11 cellular contexts compared by ENCODE assay signal in genomic region chr9:116355153-116355827, GRCh38.
DNase-seq lines count a peak whose midpoint lies in the region; TF ChIP-seq lines count a peak whose summit lies in the region.
"Had no signal": no experiment of that assay in that cellular context is flagged by ENCODE, and none has a peak within 500 bp of the region (broad histone marks: within the 10 kb centered on the region; RNA-seq: fewer than 3 reads in every experiment).

No MANE protein-coding gene starts in this region.

- H3K9me3 Mint-ChIP-seq in CD8-positive, alpha-beta memory T cell, result no peaks in the 10 kb centered on the region
- H3K9me3 Mint-ChIP-seq: activated B cell treated with CpG ODN at 0.5 μM for 24 hours had no signal

- no peak overlapping the region for H3K4me3 Mint-ChIP-seq in CD8-positive, alpha-beta memory T cell
- H3K4me3 Mint-ChIP-seq: activated B cell treated with CpG ODN at 0.5 μM for 24 hours had no signal

- CTCF ChIA-PET in CD8-positive, alpha-beta memory T cell (lab: Charles Lee), result no interaction called here
- CTCF ChIA-PET in A673 (lab: Charles Lee), result no interaction called here

- no peaks in the 10 kb centered on the region for H3K4me1 ChIP-seq in CD8-positive, alpha-beta memory T cell (ENCODE audit: insufficient read depth, low read length)
- peaks cover 3% of the 10 kb centered on the region for H3K4me1 ChIP-seq in A673 (ENCODE audit: insufficient read depth, low read length, poor library complexity, severe bottlenecking)
- H3K4me1 ChIP-seq: BLaER1 treated with 17β-estradiol and CSF1 and Interleukin-3, amounts not matched to agents 10 nM and 100 nM had no signal

- no peak overlapping the region for H3K27ac Mint-ChIP-seq in CD8-positive, alpha-beta memory T cell
- H3K27ac Mint-ChIP-seq: activated B cell treated with CpG ODN at 0.5 μM for 24 hours had no signal

- no peaks in the 10 kb centered on the region for H3K4me1 Mint-ChIP-seq in CD8-positive, alpha-beta memory T cell
- H3K4me1 Mint-ChIP-seq: activated B cell treated with CpG ODN at 0.5 μM for 24 hours had no signal

- POLR2A ChIA-PET in CD8-positive, alpha-beta memory T cell (lab: Charles Lee), result no interaction called here
- POLR2A ChIA-PET in A673 (lab: Charles Lee; ENCODE audit: low non-redundant PET), result no interaction called here

- DNase-seq in DMS53 (lab: John Stamatoyannopoulos, UW), result peak; percentile 94
- peak; percentile 91 for DNase-seq in NCI-H69 (lab: John Stamatoyannopoulos, UW)
- peak; percentile 43 for DNase-seq in epithelial cell of prostate (ENCODE audit: low read depth, low spot score)
- DNase-seq in mucosa of gallbladder (ENCODE audit: low spot score), result peak; percentile 26
- no peak for DNase-seq in GM19240 (ENCODE audit: insufficient read length, low spot score)
- DNase-seq in CD8-positive, alpha-beta memory T cell, result no peak
- DNase-seq in A673 (ENCODE audit: low spot score), result no peak
- no peak for DNase-seq in HT-29 (ENCODE audit: low spot score)
- DNase-seq: activated B cell treated with CpG ODN at 0.5 μM for 24 hours, NCI-H524 had no signal

- H3K9me3 ChIP-seq in CD8-positive, alpha-beta memory T cell (ENCODE audit: low read length), result no peaks in the 10 kb centered on the region
- H3K9me3 ChIP-seq in A673 (ENCODE audit: low read depth, low read length, poor library complexity, severe bottlenecking), result no peaks in the 10 kb centered on the region
- H3K9me3 ChIP-seq: BLaER1 treated with 17β-estradiol and CSF1 and Interleukin-3, amounts not matched to agents 10 nM and 100 nM had no signal

- intact Hi-C loops in A673 (cut with micrococcal nuclease; ENCODE audit: unreplicated experiment), result no loop called here

- no peak overlapping the region for H3K4me3 ChIP-seq in CD8-positive, alpha-beta memory T cell (ENCODE audit: low read length)
- no peak overlapping the region for H3K4me3 ChIP-seq in A673 (ENCODE audit: low read depth, low read length, poor library complexity, severe bottlenecking)
- H3K4me3 ChIP-seq: BLaER1 treated with 17β-estradiol and CSF1 and Interleukin-3, amounts not matched to agents 10 nM and 100 nM had no signal

- no peak for TF ChIP-seq CTCF in A673 (conservative IDR thresholded peaks at IDR 0.05; ENCODE audit: low read depth, low read length)

- BruUV-seq in A673 (replicated peaks; lab: Mats Ljungman, UMichigan), result no TSS peak

- no peaks in the 10 kb centered on the region for H3K36me3 Mint-ChIP-seq in CD8-positive, alpha-beta memory T cell

- H3K27me3 ChIP-seq in CD8-positive, alpha-beta memory T cell (ENCODE audit: insufficient read depth, low read length, poor library complexity, severe bottlenecking), result no peaks in the 10 kb centered on the region
- no peaks in the 10 kb centered on the region for H3K27me3 ChIP-seq in A673 (replicated peaks; ENCODE audit: insufficient read depth, low read depth, low read length, poor library complexity)
- H3K27me3 ChIP-seq: BLaER1 treated with 17β-estradiol and CSF1 and Interleukin-3, amounts not matched to agents 10 nM and 100 nM had no signal

- no peak overlapping the region for H3K27ac ChIP-seq in epithelial cell of prostate
- H3K27ac ChIP-seq in CD8-positive, alpha-beta memory T cell (ENCODE audit: low read depth, low read length), result no peak overlapping the region
- H3K27ac ChIP-seq in A673 (ENCODE audit: low read depth, low read length, poor library complexity, severe bottlenecking), result no peak overlapping the region
- H3K27ac ChIP-seq: BLaER1 treated with 17β-estradiol and CSF1 and Interleukin-3, amounts not matched to agents 10 nM and 100 nM had no signal

- H3K36me3 ChIP-seq in CD8-positive, alpha-beta memory T cell (ENCODE audit: insufficient read depth, low read length), result no peaks in the 10 kb centered on the region
- H3K36me3 ChIP-seq in A673 (ENCODE audit: insufficient read depth, low read length, poor library complexity, severe bottlenecking), result peaks cover 81% of the 10 kb centered on the region
- H3K36me3 ChIP-seq: BLaER1 treated with 17β-estradiol and CSF1 and Interleukin-3, amounts not matched to agents 10 nM and 100 nM had no signal

- peaks cover 0 to 3% of the 10 kb centered on the region in 2 donors for H3K27me3 Mint-ChIP-seq in CD8-positive, alpha-beta memory T cell

Comparison
In these comparisons a context has a peak if more than half of its experiments do, and no peak if none do; other contexts are left out.
1. DNase-seq: peak in DMS53 (single experiment), NCI-H69 (single experiment), epithelial cell of prostate (single experiment) and mucosa of gallbladder (single experiment); none in GM19240 (single experiment), CD8-positive, alpha-beta memory T cell (0 of 5), A673 (single experiment) and HT-29 (single experiment).